In the genomic region with DNA sequence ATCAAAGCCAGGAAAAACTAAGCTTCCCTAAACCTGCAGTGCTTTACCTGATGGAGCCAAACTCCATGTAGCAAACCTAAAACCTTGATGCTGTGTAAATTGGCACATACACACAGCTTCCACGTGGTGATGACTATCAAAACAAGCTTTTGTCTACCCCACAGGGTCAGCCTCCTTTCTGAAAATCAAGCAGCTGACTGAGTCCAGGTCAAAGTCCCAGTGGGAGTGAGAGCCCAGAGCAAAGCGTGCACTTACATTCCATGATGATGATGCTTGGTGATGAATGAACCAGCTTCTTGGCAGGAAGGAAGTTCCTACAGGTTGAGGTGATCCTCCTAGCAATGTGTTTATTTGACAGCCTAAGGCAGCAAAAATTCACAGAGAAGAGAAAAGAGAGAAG, we compare ENCODE assay signal across 13 cellular contexts.
A peak's percentile ranks its signal among the peaks of the same experiment; 100 is the strongest.
DNase-seq lines count a peak whose midpoint lies in the region; ATAC-seq and TF ChIP-seq lines count a peak whose summit lies in the region.
"Had no signal": no experiment of that assay in that cellular context is flagged by ENCODE, and none has a peak within 500 bp of the region (broad histone marks: within the 10 kb centered on the region; RNA-seq: fewer than 3 reads in every experiment).

No MANE protein-coding gene starts in this region.

- H4K20me1 ChIP-seq in fibroblast of lung (ENCODE audit: control insufficient read depth, extremely low read depth, insufficient read depth, low read length), result no peaks in the 10 kb centered on the region

- no peak for ATAC-seq in HG03457 (IDR thresholded peaks at IDR 0.05; ENCODE audit: unreplicated experiment)
- ATAC-seq: stimulated activated naive B cell treated with anti-CD40 and anti-IgM and Interleukin-4, amounts not matched to agents 10 μg/mL and 1 μg/mL and 100 μg/mL, for 72 hours had no signal

- DNase-seq in GM03348 (ENCODE audit: low spot score) (peak; percentile 46), RPMI7951 (ENCODE audit: low read depth) (peak; percentile 63), fibroblast of lung (ENCODE audit: low read depth in 2 of 2) (peak; percentile 41 to 89), prostate gland (ENCODE audit: low spot score) (peak; percentile 10), NCI-H1092 treated with DMSO at 0.1 percent for 48 hours (lab: John Stamatoyannopoulos, UW) (no peak), NCI-H510A (lab: John Stamatoyannopoulos, UW) (no peak), DMS53 treated with DMSO at 0.1 percent for 48 hours (lab: John Stamatoyannopoulos, UW; ENCODE audit: unreplicated experiment) (no peak)
- DNase-seq: activated CD4-positive, alpha-beta T cell treated with anti-CD3 and anti-CD28 coated beads, Interleukin-2, amount 10 ng/mL, durations not matched to agents 7 days and 5 days; COR-L47; stimulated activated CD4-positive, alpha-beta T cell treated with anti-CD3 and anti-CD28 coated beads, Interleukin-2, amount 100 ng/mL, for 48 hours; stimulated activated naive B cell treated with anti-CD40 and anti-IgM and Interleukin-4, amounts not matched to agents 10 μg/mL and 1 μg/mL and 100 μg/mL, for 72 hours had no signal

- intact Hi-C loops in prostate gland (cut with DNase I), result loop anchor here (10.0 kb wide), 1 partner anchor 619 kb away; no protein-coding TSS in a partner anchor

- H3K4me1 ChIP-seq in fibroblast of lung (ENCODE audit: control insufficient read depth, extremely low read depth, insufficient read depth, low read length) (peaks cover 3% of the 10 kb centered on the region), prostate gland (replicated peaks) (no peaks in the 10 kb centered on the region)
- H3K4me1 ChIP-seq: ascending aorta had no signal

- TF ChIP-seq POLR2A in prostate gland (IDR thresholded peaks at IDR 0.05), result no peak

- no peaks in the 10 kb centered on the region for H3K79me2 ChIP-seq in fibroblast of lung (ENCODE audit: control insufficient read depth, insufficient read depth, low read length)

- H3K36me3 ChIP-seq in fibroblast of lung (ENCODE audit: control insufficient read depth, insufficient read depth, low read length) (no peaks in the 10 kb centered on the region), prostate gland (no peaks in the 10 kb centered on the region)
- H3K36me3 ChIP-seq: ascending aorta had no signal

- no peak overlapping the region for H3K4me2 ChIP-seq in fibroblast of lung (ENCODE audit: extremely low read depth, insufficient read depth, low read length)

- H3K27ac ChIP-seq in fibroblast of lung (ENCODE audit: insufficient read depth, low read length), result no peak overlapping the region
- no peak overlapping the region for H3K27ac ChIP-seq in prostate gland
- H3K27ac ChIP-seq: ascending aorta had no signal

- 8% methylated on average over 2 of the region's 2 CpGs for WGBS in prostate gland

- no peak overlapping the region for H2AFZ ChIP-seq in fibroblast of lung (ENCODE audit: low read length)

- no peak overlapping the region for H3K4me3 ChIP-seq in fibroblast of lung (replicated peaks in 1 of 4; ENCODE audit: control extremely low read depth in 1 of 4, insufficient read depth in 1 of 4, low read depth in 3 of 4, low read length in 4 of 4)
- no peak overlapping the region for H3K4me3 ChIP-seq in prostate gland
- H3K4me3 ChIP-seq: ascending aorta had no signal

- H3K9me3 ChIP-seq in fibroblast of lung (ENCODE audit: control insufficient read depth, insufficient read depth, low read depth, low read length) (no peaks in the 10 kb centered on the region), prostate gland (no peaks in the 10 kb centered on the region)
- H3K9me3 ChIP-seq: ascending aorta had no signal

- H3K27me3 ChIP-seq in fibroblast of lung (ENCODE audit: control insufficient read depth, insufficient read depth, low read length) (no peaks in the 10 kb centered on the region), prostate gland (replicated peaks; ENCODE audit: insufficient read depth) (no peaks in the 10 kb centered on the region)
- H3K27me3 ChIP-seq: ascending aorta had no signal

- H3K9ac ChIP-seq in fibroblast of lung (ENCODE audit: insufficient read depth, low read length), result no peak overlapping the region

- no peak for TF ChIP-seq CTCF in fibroblast of lung (conservative IDR thresholded peaks at IDR 0.05 in 1 of 2, IDR thresholded peaks at IDR 0.05 in 1 of 2; ENCODE audit: low read depth in 1 of 2, low read length in 2 of 2)
- TF ChIP-seq CTCF in prostate gland (IDR thresholded peaks at IDR 0.05), result no peak

Comparison
In these comparisons a context has a peak if more than half of its experiments do, and no peak if none do; other contexts are left out.
1. DNase-seq: peak in GM03348 (single experiment), RPMI7951 (single experiment), fibroblast of lung (2 of 2) and prostate gland (single experiment); none in NCI-H1092 treated with DMSO at 0.1 percent for 48 hours (single experiment), NCI-H510A (single experiment) and DMS53 treated with DMSO at 0.1 percent for 48 hours (single experiment).